Comparison of ENCODE assay signal across 8 cellular contexts in the genomic region with DNA sequence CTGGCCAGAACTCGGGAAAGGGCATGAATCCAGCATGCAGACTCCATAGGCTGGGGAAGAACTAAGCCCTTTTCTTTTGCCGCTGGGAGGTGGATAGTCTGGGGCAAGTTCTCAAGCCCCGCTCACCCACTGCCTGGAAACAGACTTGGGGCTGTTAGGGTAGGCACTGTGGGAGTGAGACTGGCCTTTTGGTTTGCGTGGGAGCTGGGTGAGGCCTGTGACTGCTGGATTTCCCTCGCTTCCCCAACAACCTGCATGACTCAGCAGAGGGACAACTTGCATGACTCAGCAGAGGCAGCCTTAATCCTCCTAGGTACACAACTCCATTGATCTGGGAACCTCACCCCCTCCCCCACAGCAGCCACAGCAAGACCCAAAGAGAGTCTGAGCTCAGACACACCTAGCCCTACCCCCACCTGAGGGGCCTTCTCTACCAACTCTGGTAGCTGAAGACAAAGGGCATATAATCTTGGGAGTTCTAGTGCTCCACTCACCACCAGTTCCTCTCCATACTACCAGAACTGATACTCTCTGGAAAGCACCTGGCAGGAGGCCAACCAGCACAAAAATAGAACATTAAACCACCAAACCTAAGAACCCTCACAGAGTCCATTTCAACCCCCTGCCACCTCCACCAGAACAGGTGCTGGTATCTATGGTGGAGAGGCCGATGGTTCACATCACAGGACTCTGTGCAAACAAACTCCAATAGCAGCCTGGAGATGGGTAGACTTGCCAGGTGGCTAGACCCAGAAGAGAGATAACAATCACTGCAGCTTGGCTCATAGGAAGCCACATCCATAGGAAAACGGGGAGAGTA.
DNase-seq lines count a peak whose midpoint lies in the region; ATAC-seq, FAIRE-seq and TF ChIP-seq lines count a peak whose summit lies in the region.

No MANE protein-coding gene starts in this region.

- H3K4me1 ChIP-seq in BE2C: peaks cover 12% of the 10 kb centered on the region

- peaks cover 39% of the 10 kb centered on the region for H3K36me3 ChIP-seq in BE2C

- H3K4me3 ChIP-seq in BE2C (ENCODE audit: low read depth, low read length): no peak overlapping the region

- H3K27me3 ChIP-seq in BE2C: no peaks in the 10 kb centered on the region

- peak; percentile 78 for ATAC-seq in GM19351 (IDR thresholded peaks at IDR 0.05; ENCODE audit: unreplicated experiment)
- ATAC-seq in HG03439 (IDR thresholded peaks at IDR 0.05; ENCODE audit: unreplicated experiment): peak; percentile 82

- no peak for TF ChIP-seq CTCF in BE2C (IDR thresholded peaks at IDR 0.05; ENCODE audit: low read depth, low read length)

- peak; percentile 46 for DNase-seq in BE2C
- peak; percentile 92 for DNase-seq in RCC 7860 (ENCODE audit: low spot score)
- peak; percentile 71 for DNase-seq in islet precursor cell
- DNase-seq in C1 segment of cervical spinal cord (lab: John Stamatoyannopoulos, UW): no peak
- DNase-seq in iPS-NIHi7 (ENCODE audit: extremely low spot score): no peak
- no peak for DNase-seq in T-helper 2 cell

- H3K9me3 ChIP-seq in BE2C: no peaks in the 10 kb centered on the region

- FAIRE-seq in RCC 7860 (lab: Jason Lieb, UNC): peak; percentile 79

Comparison
In these comparisons a context has a peak if more than half of its experiments do, and no peak if none do; other contexts are left out.
1. DNase-seq: peak in BE2C (single experiment), RCC 7860 (single experiment) and islet precursor cell (single experiment); none in C1 segment of cervical spinal cord (0 of 14), iPS-NIHi7 (single experiment) and T-helper 2 cell (0 of 5).